11 cellular contexts compared by ENCODE assay signal in genomic region chr10:93384006-93384405, GRCh38.
DNase-seq lines count a peak whose midpoint lies in the region; ATAC-seq, FAIRE-seq and TF ChIP-seq lines count a peak whose summit lies in the region.
"Had no signal": no experiment of that assay in that cellular context is flagged by ENCODE, and none has a peak within 500 bp of the region (broad histone marks: within the 10 kb centered on the region; RNA-seq: fewer than 3 reads in every experiment).

No MANE protein-coding gene starts in this region.

- CTCF ChIA-PET in Caco-2 (lab: Charles Lee): no interaction called here

- POLR2A ChIA-PET in Caco-2 (lab: Charles Lee): no interaction called here

- WGBS in pancreas, 2 donors: 88 to 92% methylated on average over 7 of the region's 7 CpGs

- H3K4me1 Mint-ChIP-seq in Caco-2 (ENCODE audit: low read depth, unreplicated experiment): peaks cover 5% of the 10 kb centered on the region
- H3K4me1 Mint-ChIP-seq in chondrocyte (ENCODE audit: low read depth): peaks cover 65% of the 10 kb centered on the region

- H3K9me3 Mint-ChIP-seq in Caco-2 (ENCODE audit: unreplicated experiment): no peaks in the 10 kb centered on the region
- no peaks in the 10 kb centered on the region for H3K9me3 Mint-ChIP-seq in chondrocyte (ENCODE audit: low read depth)
- H3K9me3 Mint-ChIP-seq: activated naive CD4-positive, alpha-beta T cell treated with anti-CD3 and anti-CD28 coated beads, Interleukin-2, amount 10 ng/mL, durations not matched to agents 7 days and 5 days; IgD-negative memory B cell had no signal

- intact Hi-C loops in Caco-2 (cut with micrococcal nuclease; ENCODE audit: unreplicated experiment) (no loop called here), pancreas (cut with DNase I) (no loop called here)

- no peaks in the 10 kb centered on the region for H3K9me3 ChIP-seq in Caco-2
- no peaks in the 10 kb centered on the region for H3K9me3 ChIP-seq in MG63
- no peaks in the 10 kb centered on the region for H3K9me3 ChIP-seq in pancreas
- H3K9me3 ChIP-seq: testis had no signal

- H3K36me3 Mint-ChIP-seq in Caco-2 (ENCODE audit: insufficient read depth, unreplicated experiment): peaks cover 70% of the 10 kb centered on the region
- peaks cover 44% of the 10 kb centered on the region for H3K36me3 Mint-ChIP-seq in chondrocyte (ENCODE audit: low read depth)
- H3K36me3 Mint-ChIP-seq: IgD-negative memory B cell had no signal

- TF ChIP-seq CTCF in Caco-2 (IDR thresholded peaks at IDR 0.05; ENCODE audit: insufficient read depth in 1 of 2, low read depth in 1 of 2, low read length in 1 of 2, severe bottlenecking in 1 of 2, unreplicated experiment in 1 of 2) (no peak), chondrocyte (IDR thresholded peaks at IDR 0.05) (no peak), pancreas (IDR thresholded peaks at IDR 0.05) (no peak)

- H3K4me3 Mint-ChIP-seq in Caco-2 (ENCODE audit: unreplicated experiment): no peak overlapping the region
- no peak overlapping the region for H3K4me3 Mint-ChIP-seq in chondrocyte (ENCODE audit: unreplicated experiment)
- H3K4me3 Mint-ChIP-seq: activated naive CD4-positive, alpha-beta T cell treated with anti-CD3 and anti-CD28 coated beads, Interleukin-2, amount 10 ng/mL, durations not matched to agents 7 days and 5 days; IgD-negative memory B cell had no signal

- no peak overlapping the region for H3K4me3 ChIP-seq in Caco-2 (ENCODE audit: low read depth, low read length)
- no peak overlapping the region for H3K4me3 ChIP-seq in MG63
- H3K4me3 ChIP-seq in pancreas: no peak overlapping the region
- H3K4me3 ChIP-seq: testis had no signal

- no TSS peak for BruUV-seq in Caco-2 (replicated peaks; lab: Mats Ljungman, UMichigan)

- no peaks in the 10 kb centered on the region for H3K27me3 ChIP-seq in Caco-2 (replicated peaks; ENCODE audit: control insufficient read depth, insufficient read depth, low read length)
- no peaks in the 10 kb centered on the region for H3K27me3 ChIP-seq in MG63
- no peaks in the 10 kb centered on the region for H3K27me3 ChIP-seq in pancreas
- H3K27me3 ChIP-seq: testis had no signal

- H3K27ac Mint-ChIP-seq in Caco-2 (ENCODE audit: unreplicated experiment): peak overlapping the region; percentile 53
- H3K27ac Mint-ChIP-seq in chondrocyte (ENCODE audit: unreplicated experiment): peak overlapping the region; percentile 80
- H3K27ac Mint-ChIP-seq: activated naive CD4-positive, alpha-beta T cell treated with anti-CD3 and anti-CD28 coated beads, Interleukin-2, amount 10 ng/mL, durations not matched to agents 7 days and 5 days; IgD-negative memory B cell had no signal

- no peaks in the 10 kb centered on the region for H3K4me1 ChIP-seq in Caco-2
- H3K4me1 ChIP-seq in pancreas: no peaks in the 10 kb centered on the region
- H3K4me1 ChIP-seq: testis had no signal

- DNase-seq in Caco-2: peak in 1 of 2 experiments; percentile 48
- DNase-seq in MG63: peak; percentile 11
- DNase-seq in chondrocyte (ENCODE audit: low spot score): no peak
- DNase-seq in pancreas: no peak
- no peak for DNase-seq in AG08396 (ENCODE audit: low spot score)
- no peak for DNase-seq in amygdala (lab: John Stamatoyannopoulos, UW)
- DNase-seq: activated naive CD4-positive, alpha-beta T cell treated with anti-CD3 and anti-CD28 coated beads, Interleukin-2, amount 10 ng/mL, durations not matched to agents 7 days and 5 days; testis had no signal

- H3K27me3 Mint-ChIP-seq in Caco-2 (ENCODE audit: insufficient read depth, unreplicated experiment) (no peaks in the 10 kb centered on the region), chondrocyte (ENCODE audit: low read depth) (no peaks in the 10 kb centered on the region)
- H3K27me3 Mint-ChIP-seq: activated naive CD4-positive, alpha-beta T cell treated with anti-CD3 and anti-CD28 coated beads, Interleukin-2, amount 10 ng/mL, durations not matched to agents 7 days and 5 days; IgD-negative memory B cell had no signal

- H3K36me3 ChIP-seq in Caco-2 (ENCODE audit: control insufficient read depth, insufficient read depth, low read length) (no peaks in the 10 kb centered on the region; the same call in 1 of the 2 replicates), MG63 (peaks cover 88% of the 10 kb centered on the region), pancreas (no peaks in the 10 kb centered on the region)

- H3K27ac ChIP-seq in pancreas: no peak overlapping the region
- H3K27ac ChIP-seq: testis had no signal

- ATAC-seq in pancreas (peak in 3 of 4 donors; percentile 22 to 44 (median 43)), GM21381 (IDR thresholded peaks at IDR 0.05; ENCODE audit: unreplicated experiment) (no peak), GM21528 (IDR thresholded peaks at IDR 0.05; ENCODE audit: low FRiP score, unreplicated experiment) (no peak)

- no peak for FAIRE-seq in pancreas (lab: Jason Lieb, UNC)

Comparison
In these comparisons a context has a peak if more than half of its experiments do, and no peak if none do; other contexts are left out.
1. ATAC-seq: peak in pancreas (3 of 4); none in GM21381 (single experiment) and GM21528 (single experiment).